ENCODE assay signal across 37 cellular contexts in genomic region chr12:112747501-112747900, GRCh38.
"Had no signal": no experiment of that assay in that cellular context is flagged by ENCODE, and none has a peak within 500 bp of the region (broad histone marks: within the 10 kb centered on the region; RNA-seq: fewer than 3 reads in every experiment).

No MANE protein-coding gene starts in this region.

- H3K36me3 ChIP-seq: adrenal gland, ascending aorta, brain microvascular endothelial cell, breast epithelium, cardiac muscle cell had no signal

- H3K9me3 Mint-ChIP-seq: activated naive CD4-positive, alpha-beta T cell treated with anti-CD3 and anti-CD28 coated beads for 36 hours; activated naive CD4-positive, alpha-beta T cell treated with anti-CD3 and anti-CD28 coated beads, Interleukin-2, amount 10 ng/mL, durations not matched to agents 7 days and 5 days; activated naive CD4-positive, alpha-beta T cell treated with anti-CD3 and anti-CD28 coated beads, Interleukin-2, amount 50 U/mL, for 24 hours; activated naive CD4-positive, alpha-beta T cell treated with anti-CD3 and anti-CD28 coated beads, Interleukin-2, amount 50 U/mL, for 72 hours; activated naive CD8-positive, alpha-beta T cell treated with anti-CD3 and anti-CD28 coated beads for 36 hours; activated naive CD8-positive, alpha-beta T cell treated with anti-CD3 and anti-CD28 coated beads, Interleukin-2, amount 10 ng/mL, durations not matched to agents 7 days and 5 days; activated naive CD8-positive, alpha-beta T cell treated with anti-CD3 and anti-CD28 coated beads, Interleukin-2, amount 50 U/mL, for 24 hours; activated T-cell treated with anti-CD3 and anti-CD28 coated beads, Interleukin-2, amount 50 U/mL, for 24 hours; activated T-cell treated with anti-CD3 and anti-CD28 coated beads, Interleukin-2, amount 50 U/mL, for 4 hours; activated T-cell treated with anti-CD3 and anti-CD28 coated beads, Interleukin-2, amount 50 U/mL, for 72 hours; activated T-helper 1 cell treated with anti-CD3 and anti-CD28 coated beads, Interleukin-12 subunit alpha, Interleukin-12 subunit beta, Interleukin-2, Interleukin-4 antibody, amounts not matched to agents 30 ng/mL and 10 ng/mL and 1 ng/mL, durations not matched to agents 14 hours and 24 hours and 36 hours; activated T-helper 17 cell treated with anti-CD3 and anti-CD28 coated beads, Interleukin-2, amount 50 U/mL, for 72 hours; activated T-helper 2 cell treated with anti-CD3 and anti-CD28 coated beads, Interferon-gamma antibody, Interleukin-2, Interleukin-4, amounts not matched to agents 10 μg/mL and 5 μg/mL and 100 μg/mL, durations not matched to agents 14 hours and 24 hours and 36 hours; brain had no signal

- H3K4me3 Mint-ChIP-seq: activated naive CD4-positive, alpha-beta T cell treated with anti-CD3 and anti-CD28 coated beads for 36 hours; activated naive CD4-positive, alpha-beta T cell treated with anti-CD3 and anti-CD28 coated beads, Interleukin-2, amount 10 ng/mL, durations not matched to agents 7 days and 5 days; activated naive CD4-positive, alpha-beta T cell treated with anti-CD3 and anti-CD28 coated beads, Interleukin-2, amount 50 U/mL, for 24 hours; activated naive CD8-positive, alpha-beta T cell; activated naive CD8-positive, alpha-beta T cell treated with anti-CD3 and anti-CD28 coated beads for 36 hours; activated naive CD8-positive, alpha-beta T cell treated with anti-CD3 and anti-CD28 coated beads, Interleukin-2, amount 10 ng/mL, durations not matched to agents 7 days and 5 days; activated naive CD8-positive, alpha-beta T cell treated with anti-CD3 and anti-CD28 coated beads, Interleukin-2, amount 50 U/mL, for 24 hours; activated T-cell treated with anti-CD3 and anti-CD28 coated beads, Interleukin-2, amount 50 U/mL, for 24 hours; activated T-cell treated with anti-CD3 and anti-CD28 coated beads, Interleukin-2, amount 50 U/mL, for 4 hours; activated T-cell treated with anti-CD3 and anti-CD28 coated beads, Interleukin-2, amount 50 U/mL, for 72 hours; activated T-helper 1 cell treated with anti-CD3 and anti-CD28 coated beads, Interleukin-12 subunit alpha, Interleukin-12 subunit beta, Interleukin-2, Interleukin-4 antibody, amounts not matched to agents 30 ng/mL and 10 ng/mL and 1 ng/mL, durations not matched to agents 14 hours and 24 hours and 36 hours; activated T-helper 17 cell treated with anti-CD3 and anti-CD28 coated beads, Interleukin-2, amount 50 U/mL, for 72 hours; brain had no signal

- ATAC-seq: activated naive CD4-positive, alpha-beta T cell treated with anti-CD3 and anti-CD28 coated beads, Interleukin-2, amount 50 U/mL, for 72 hours; activated naive CD8-positive, alpha-beta T cell treated with anti-CD3 and anti-CD28 coated beads, Interleukin-2, amount 50 U/mL, for 24 hours; activated T-cell treated with anti-CD3 and anti-CD28 coated beads, Interleukin-2, amount 50 U/mL, for 4 hours; activated T-cell treated with anti-CD3 and anti-CD28 coated beads, Interleukin-2, amount 50 U/mL, for 72 hours; activated T-helper 17 cell treated with anti-CD3 and anti-CD28 coated beads, Interleukin-2, amount 50 U/mL, for 72 hours; body of pancreas had no signal

- H3K27me3 ChIP-seq: adrenal gland, ascending aorta, body of pancreas, brain microvascular endothelial cell, cardiac muscle cell had no signal

- H3K27ac Mint-ChIP-seq: activated naive CD4-positive, alpha-beta T cell treated with anti-CD3 and anti-CD28 coated beads for 36 hours; activated naive CD4-positive, alpha-beta T cell treated with anti-CD3 and anti-CD28 coated beads, Interleukin-2, amount 10 ng/mL, durations not matched to agents 7 days and 5 days; activated naive CD4-positive, alpha-beta T cell treated with anti-CD3 and anti-CD28 coated beads, Interleukin-2, amount 50 U/mL, for 24 hours; activated naive CD4-positive, alpha-beta T cell treated with anti-CD3 and anti-CD28 coated beads, Interleukin-2, amount 50 U/mL, for 72 hours; activated naive CD8-positive, alpha-beta T cell; activated naive CD8-positive, alpha-beta T cell treated with anti-CD3 and anti-CD28 coated beads for 36 hours; activated naive CD8-positive, alpha-beta T cell treated with anti-CD3 and anti-CD28 coated beads, Interleukin-2, amount 10 ng/mL, durations not matched to agents 7 days and 5 days; activated naive CD8-positive, alpha-beta T cell treated with anti-CD3 and anti-CD28 coated beads, Interleukin-2, amount 50 U/mL, for 24 hours; activated T-cell treated with anti-CD3 and anti-CD28 coated beads, Interleukin-2, amount 50 U/mL, for 24 hours; activated T-cell treated with anti-CD3 and anti-CD28 coated beads, Interleukin-2, amount 50 U/mL, for 72 hours; activated T-helper 1 cell treated with anti-CD3 and anti-CD28 coated beads, Interleukin-12 subunit alpha, Interleukin-12 subunit beta, Interleukin-2, Interleukin-4 antibody, amounts not matched to agents 30 ng/mL and 10 ng/mL and 1 ng/mL, durations not matched to agents 14 hours and 24 hours and 36 hours; activated T-helper 17 cell treated with anti-CD3 and anti-CD28 coated beads, Interleukin-2, amount 50 U/mL, for 72 hours; activated T-helper 2 cell treated with anti-CD3 and anti-CD28 coated beads, Interferon-gamma antibody, Interleukin-2, Interleukin-4, amounts not matched to agents 10 μg/mL and 5 μg/mL and 100 μg/mL, durations not matched to agents 14 hours and 24 hours and 36 hours; brain had no signal

- H3K4me1 Mint-ChIP-seq: activated naive CD4-positive, alpha-beta T cell treated with anti-CD3 and anti-CD28 coated beads, Interleukin-2, amount 50 U/mL, for 24 hours; activated naive CD8-positive, alpha-beta T cell treated with anti-CD3 and anti-CD28 coated beads for 36 hours; brain had no signal

- H3K27ac ChIP-seq: adrenal gland, ascending aorta, body of pancreas, brain microvascular endothelial cell, breast epithelium, cardiac muscle cell had no signal

- DNase-seq: activated effector memory CD4-positive, alpha-beta T cell treated with anti-CD3 and anti-CD28 coated beads, Interleukin-2, amount 50 U/mL, for 16 hours; activated effector memory CD4-positive, alpha-beta T cell treated with Interleukin-2 at 50 U/mL for 16 hours; activated gamma-delta T cell; activated gamma-delta T cell treated with Interleukin-2 at 50 U/mL for 16 hours; activated naive CD4-positive, alpha-beta T cell; activated naive CD4-positive, alpha-beta T cell treated with anti-CD3 and anti-CD28 coated beads for 36 hours; activated naive CD4-positive, alpha-beta T cell treated with anti-CD3 and anti-CD28 coated beads, Interleukin-2, amount 10 ng/mL, durations not matched to agents 7 days and 5 days; activated naive CD4-positive, alpha-beta T cell treated with anti-CD3 and anti-CD28 coated beads, Interleukin-2, amount 50 U/mL, for 16 hours; activated naive CD4-positive, alpha-beta T cell treated with Interleukin-2 at 50 U/mL for 16 hours; activated naive CD8-positive, alpha-beta T cell treated with anti-CD3 and anti-CD28 coated beads for 36 hours; activated naive CD8-positive, alpha-beta T cell treated with anti-CD3 and anti-CD28 coated beads, Interleukin-2, amount 10 ng/mL, durations not matched to agents 7 days and 5 days; activated naive CD8-positive, alpha-beta T cell treated with anti-CD3 and anti-CD28 coated beads, Interleukin-2, amount 50 U/mL, for 24 hours; activated T-cell treated with anti-CD3 and anti-CD28 coated beads, Interleukin-2, amount 50 U/mL, for 1 hour; activated T-cell treated with anti-CD3 and anti-CD28 coated beads, Interleukin-2, amount 50 U/mL, for 24 hours; activated T-cell treated with anti-CD3 and anti-CD28 coated beads, Interleukin-2, amount 50 U/mL, for 4 hours; activated T-cell treated with anti-CD3 and anti-CD28 coated beads, Interleukin-2, amount 50 U/mL, for 48 hours; activated T-cell treated with anti-CD3 and anti-CD28 coated beads, Interleukin-2, amount 50 U/mL, for 72 hours; adrenal gland; amniotic stem cell; amygdala; anterior cingulate cortex; aorta; body of pancreas; brain microvascular endothelial cell; caudate nucleus; central memory CD4-positive, alpha-beta T cell; cerebellar nuclear complex had no signal

- H3K36me3 Mint-ChIP-seq: activated naive CD4-positive, alpha-beta T cell treated with anti-CD3 and anti-CD28 coated beads, Interleukin-2, amount 10 ng/mL, durations not matched to agents 7 days and 5 days; activated naive CD4-positive, alpha-beta T cell treated with anti-CD3 and anti-CD28 coated beads, Interleukin-2, amount 50 U/mL, for 24 hours; activated naive CD4-positive, alpha-beta T cell treated with anti-CD3 and anti-CD28 coated beads, Interleukin-2, amount 50 U/mL, for 72 hours; activated naive CD8-positive, alpha-beta T cell; activated naive CD8-positive, alpha-beta T cell treated with anti-CD3 and anti-CD28 coated beads for 36 hours; activated naive CD8-positive, alpha-beta T cell treated with anti-CD3 and anti-CD28 coated beads, Interleukin-2, amount 10 ng/mL, durations not matched to agents 7 days and 5 days; brain had no signal

- H3K4me3 ChIP-seq: adrenal gland, ascending aorta, body of pancreas, breast epithelium, cardiac muscle cell had no signal

- H3K4me1 ChIP-seq: adrenal gland, ascending aorta, body of pancreas, breast epithelium had no signal

- H3K9me3 ChIP-seq: adrenal gland, ascending aorta, body of pancreas, breast epithelium had no signal
